ENCODE assay signal across 2 cellular contexts in genomic region chr4:128341634-128342033, GRCh38.
TF ChIP-seq lines count a peak whose summit lies in the region.

No MANE protein-coding gene starts in this region.

TF ChIP-seq in HCT116, 20 proteins besides CTCF, POLR2A, EP300 and RAD21 (continued from another document):
- TF ChIP-seq TCF7L2 (IDR thresholded peaks at IDR 0.05; ENCODE audit: borderline replicate concordance, extremely low read depth, insufficient read depth, insufficient read length) (no peak), CEBPB (IDR thresholded peaks at IDR 0.05; ENCODE audit: low read depth) (no peak), CBX3 (IDR thresholded peaks at IDR 0.05; ENCODE audit: low read depth) (no peak), YY1 (IDR thresholded peaks at IDR 0.05; ENCODE audit: extremely low read depth, insufficient replicate concordance, low read depth, low read length) (no peak), JUND (IDR thresholded peaks at IDR 0.05) (no peak), ZFX (IDR thresholded peaks at IDR 0.05) (no peak), REST (IDR thresholded peaks at IDR 0.05; ENCODE audit: low read depth) (no peak), ELF1 (IDR thresholded peaks at IDR 0.05; ENCODE audit: borderline replicate concordance, low read depth) (no peak), SP1 (IDR thresholded peaks at IDR 0.05; ENCODE audit: low read depth) (no peak), MAX (IDR thresholded peaks at IDR 0.05) (no peak), SRF (IDR thresholded peaks at IDR 0.05; ENCODE audit: low read depth) (no peak), POLR2AphosphoS5 (IDR thresholded peaks at IDR 0.05; ENCODE audit: low read depth, low read length) (no peak), FOSL1 (IDR thresholded peaks at IDR 0.05; ENCODE audit: low read depth) (no peak), EGR1 (IDR thresholded peaks at IDR 0.05; ENCODE audit: low read depth) (no peak)

TF ChIP-seq in WTC11, 78 proteins besides CTCF, POLR2A, EP300 and RAD21 (continued from another document):
- TF ChIP-seq PRDM15 (CRISPR knock-in tag; IDR thresholded peaks at IDR 0.05): no peak
- TF ChIP-seq, protein P1, sequence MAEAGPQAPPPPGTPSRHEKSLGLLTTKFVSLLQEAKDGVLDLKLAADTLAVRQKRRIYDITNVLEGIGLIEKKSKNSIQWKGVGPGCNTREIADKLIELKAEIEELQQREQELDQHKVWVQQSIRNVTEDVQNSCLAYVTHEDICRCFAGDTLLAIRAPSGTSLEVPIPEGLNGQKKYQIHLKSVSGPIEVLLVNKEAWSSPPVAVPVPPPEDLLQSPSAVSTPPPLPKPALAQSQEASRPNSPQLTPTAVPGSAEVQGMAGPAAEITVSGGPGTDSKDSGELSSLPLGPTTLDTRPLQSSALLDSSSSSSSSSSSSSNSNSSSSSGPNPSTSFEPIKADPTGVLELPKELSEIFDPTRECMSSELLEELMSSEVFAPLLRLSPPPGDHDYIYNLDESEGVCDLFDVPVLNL (CRISPR knock-in tag; IDR thresholded peaks at IDR 0.05; ENCODE audit: borderline replicate concordance, low read depth): no peak
- TF ChIP-seq, protein P2, sequence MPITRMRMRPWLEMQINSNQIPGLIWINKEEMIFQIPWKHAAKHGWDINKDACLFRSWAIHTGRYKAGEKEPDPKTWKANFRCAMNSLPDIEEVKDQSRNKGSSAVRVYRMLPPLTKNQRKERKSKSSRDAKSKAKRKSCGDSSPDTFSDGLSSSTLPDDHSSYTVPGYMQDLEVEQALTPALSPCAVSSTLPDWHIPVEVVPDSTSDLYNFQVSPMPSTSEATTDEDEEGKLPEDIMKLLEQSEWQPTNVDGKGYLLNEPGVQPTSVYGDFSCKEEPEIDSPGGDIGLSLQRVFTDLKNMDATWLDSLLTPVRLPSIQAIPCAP (CRISPR knock-in tag; IDR thresholded peaks at IDR 0.05): no peak
- TF ChIP-seq NR1H2 (CRISPR knock-in tag; IDR thresholded peaks at IDR 0.05): no peak
- no peak for TF ChIP-seq ZNF416 (CRISPR knock-in tag; IDR thresholded peaks at IDR 0.05)
- no peak for TF ChIP-seq ZMAT4 (CRISPR knock-in tag; IDR thresholded peaks at IDR 0.05)
- TF ChIP-seq, protein P3, sequence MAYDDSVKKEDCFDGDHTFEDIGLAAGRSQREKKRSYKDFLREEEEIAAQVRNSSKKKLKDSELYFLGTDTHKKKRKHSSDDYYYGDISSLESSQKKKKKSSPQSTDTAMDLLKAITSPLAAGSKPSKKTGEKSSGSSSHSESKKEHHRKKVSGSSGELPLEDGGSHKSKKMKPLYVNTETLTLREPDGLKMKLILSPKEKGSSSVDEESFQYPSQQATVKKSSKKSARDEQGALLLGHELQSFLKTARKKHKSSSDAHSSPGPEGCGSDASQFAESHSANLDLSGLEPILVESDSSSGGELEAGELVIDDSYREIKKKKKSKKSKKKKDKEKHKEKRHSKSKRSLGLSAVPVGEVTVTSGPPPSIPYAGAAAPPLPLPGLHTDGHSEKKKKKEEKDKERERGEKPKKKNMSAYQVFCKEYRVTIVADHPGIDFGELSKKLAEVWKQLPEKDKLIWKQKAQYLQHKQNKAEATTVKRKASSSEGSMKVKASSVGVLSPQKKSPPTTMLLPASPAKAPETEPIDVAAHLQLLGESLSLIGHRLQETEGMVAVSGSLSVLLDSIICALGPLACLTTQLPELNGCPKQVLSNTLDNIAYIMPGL (CRISPR knock-in tag; IDR thresholded peaks at IDR 0.05): no peak
